ENCODE assay signal across 8 cellular contexts in the genomic region with DNA sequence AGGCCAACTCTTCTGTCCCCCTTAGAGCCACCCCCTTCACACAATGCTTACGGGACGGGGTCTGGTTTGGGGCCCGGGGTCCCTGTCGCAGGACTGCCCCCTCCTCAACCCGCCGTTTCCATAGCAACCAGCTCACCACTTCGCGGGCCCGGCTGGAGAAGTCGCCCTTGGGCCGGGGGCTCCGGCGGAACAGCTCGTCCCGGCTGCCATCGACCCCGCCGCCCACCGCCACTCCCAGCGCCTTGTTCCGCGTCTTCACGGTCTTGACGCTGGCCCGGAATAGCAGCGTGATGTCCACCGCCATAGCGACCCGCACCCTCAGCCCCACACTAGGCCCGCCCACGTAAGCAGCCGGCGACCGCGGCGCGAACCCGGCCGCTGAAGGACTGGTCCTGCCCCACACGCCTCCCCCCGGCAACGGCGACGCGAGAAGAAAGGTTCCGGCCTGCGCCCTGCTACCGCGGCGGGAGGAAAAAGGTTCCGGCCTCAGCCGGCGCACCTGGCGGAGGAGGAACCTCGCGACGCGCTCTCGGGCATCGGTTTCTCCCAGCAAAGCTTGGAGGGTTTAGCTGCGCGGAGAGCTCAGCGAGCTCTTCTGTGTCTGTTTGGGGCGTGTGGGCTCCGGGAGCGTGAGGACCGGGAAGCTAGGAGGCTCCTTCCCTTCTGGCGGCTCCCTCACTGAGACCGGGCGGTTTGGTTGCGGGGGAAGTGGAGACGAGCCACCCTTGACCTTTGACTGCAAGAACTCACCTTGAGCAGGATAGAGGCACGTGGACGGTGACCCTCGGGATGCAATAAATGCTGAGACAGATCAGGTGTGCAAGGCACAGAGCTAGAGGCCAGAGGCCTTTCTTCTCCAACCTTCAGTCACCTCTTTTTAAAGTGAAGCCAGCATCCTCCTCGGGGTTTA. TPM values are rescaled to one million over a fixed set of nuclear protein-coding genes. Genes with fewer than 3 reads are reported as not detected.
DNase-seq lines count a peak whose midpoint lies in the region; ATAC-seq and TF ChIP-seq lines count a peak whose summit lies in the region.

Gene STX18 (minus strand): TSS at position 388 of the 910 bp plus-strand sequence. CDS start 84 bp downstream, at position 304.

- no peak for TF ChIP-seq CTCF in Panc1 (IDR thresholded peaks at IDR 0.05)
- peak in 3 of 6 experiments; percentile 3 to 36 (median 14) for TF ChIP-seq CTCF in esophagus squamous epithelium (IDR thresholded peaks at IDR 0.05)

- peaks cover 0 to 2% of the 10 kb centered on the region in 2 donors for H3K36me3 Mint-ChIP-seq in activated T-cell treated with anti-CD3 and anti-CD28 coated beads, Interleukin-2, amount 50 U/mL, for 72 hours (ENCODE audit: insufficient read depth in 2 of 2)
- H3K36me3 Mint-ChIP-seq in stimulated activated effector memory CD8-positive, alpha-beta T cell treated with anti-CD3 and anti-CD28 coated beads, Interleukin-12 subunit alpha, Interleukin-12 subunit beta, amount 100 ng/mL, for 72 hours, result peaks cover 15% of the 10 kb centered on the region

- POLR2A ChIA-PET in Panc1 (lab: Charles Lee), result interaction anchor here (0.6 kb wide), 1 partner anchor 847 kb away, joined by 3 read pairs; no protein-coding TSS in a partner anchor

- H3K4me1 Mint-ChIP-seq in activated T-cell treated with anti-CD3 and anti-CD28 coated beads, Interleukin-2, amount 50 U/mL, for 72 hours (ENCODE audit: low read depth), result peaks cover 59% of the 10 kb centered on the region
- peaks cover 59% of the 10 kb centered on the region for H3K4me1 Mint-ChIP-seq in stimulated activated effector memory CD8-positive, alpha-beta T cell treated with anti-CD3 and anti-CD28 coated beads, Interleukin-12 subunit alpha, Interleukin-12 subunit beta, amount 100 ng/mL, for 72 hours

- H3K27me3 ChIP-seq in Panc1 (ENCODE audit: control insufficient read depth, insufficient read depth, low read length), result no peaks in the 10 kb centered on the region
- H3K27me3 ChIP-seq in esophagus squamous epithelium, result no peaks in the 10 kb centered on the region

- peak within 1 kb of the TSS; percentile 93 to 94 for H3K4me3 Mint-ChIP-seq in activated T-cell treated with anti-CD3 and anti-CD28 coated beads, Interleukin-2, amount 50 U/mL, for 72 hours
- H3K4me3 Mint-ChIP-seq in stimulated activated effector memory CD8-positive, alpha-beta T cell treated with anti-CD3 and anti-CD28 coated beads, Interleukin-12 subunit alpha, Interleukin-12 subunit beta, amount 100 ng/mL, for 72 hours, result peak within 1 kb of the TSS; percentile 98

- WGBS in esophagus squamous epithelium, 2 donors, result 0% methylated on average over 11 to 15 of the region's 76 CpGs

- TSS peak; percentile 78 for BruUV-seq in Panc1 (replicated peaks; lab: Mats Ljungman, UMichigan)

- H3K27me3 Mint-ChIP-seq in activated T-cell treated with anti-CD3 and anti-CD28 coated beads, Interleukin-2, amount 50 U/mL, for 72 hours (ENCODE audit: low read depth), result no peaks in the 10 kb centered on the region

- H3K9me3 ChIP-seq in Panc1 (ENCODE audit: control insufficient read depth, insufficient read depth, low read depth, low read length) (no peaks in the 10 kb centered on the region), esophagus squamous epithelium (no peaks in the 10 kb centered on the region)

- H3K27ac ChIP-seq in Panc1 (ENCODE audit: low read length), result peak within 1 kb of the TSS; percentile 85
- H3K27ac ChIP-seq in esophagus squamous epithelium, result peak within 1 kb of the TSS; percentile 90 to 97 (median 94)

- in situ Hi-C loops in Panc1 (cut with HindIII; ENCODE audit: low pct_unique_long_range_greater_than_20kb, low sequenced_read_pairs), result no loop called here

- intact Hi-C loops in Panc1 (cut with micrococcal nuclease; ENCODE audit: unreplicated experiment) (no loop called here), esophagus squamous epithelium (cut with DNase I) (no loop called here)

- TF ChIP-seq POLR2A in esophagus squamous epithelium (IDR thresholded peaks at IDR 0.05), result peak in 3 of 4 donors; percentile 61 to 82 (median 74)

- CTCF ChIA-PET in Panc1 (lab: Charles Lee), result interaction anchor here (0.5 kb wide), 1 partner anchor 34 kb away, joined by 6 read pairs; no protein-coding TSS in a partner anchor

- H3K4me1 ChIP-seq in Panc1 (ENCODE audit: control insufficient read depth, insufficient read depth, low read length) (peaks cover 17% of the 10 kb centered on the region), esophagus squamous epithelium (peaks cover 3 to 47% (median 23%) of the 10 kb centered on the region in 3 donors)

- peak within 1 kb of the TSS; percentile 94 for H3K4me3 ChIP-seq in Jurkat, Clone E6-1 (ENCODE audit: low read length)
- H3K4me3 ChIP-seq in Panc1 (ENCODE audit: low read depth in 2 of 2, low read length in 2 of 2) (peak within 1 kb of the TSS; percentile 64 to 72), esophagus squamous epithelium (peak within 1 kb of the TSS; percentile 76 to 100 (median 96))

- peak within 1 kb of the TSS; percentile 96 for H3K27ac Mint-ChIP-seq in activated T-cell treated with anti-CD3 and anti-CD28 coated beads, Interleukin-2, amount 50 U/mL, for 72 hours
- peak within 1 kb of the TSS; percentile 97 for H3K27ac Mint-ChIP-seq in stimulated activated effector memory CD8-positive, alpha-beta T cell treated with anti-CD3 and anti-CD28 coated beads, Interleukin-12 subunit alpha, Interleukin-12 subunit beta, amount 100 ng/mL, for 72 hours

- ATAC-seq in GM21619 (IDR thresholded peaks at IDR 0.05; ENCODE audit: unreplicated experiment), result peak; percentile 81
- ATAC-seq in Panc1, result peak; percentile 99
- peak; percentile 96 for ATAC-seq in activated T-cell treated with anti-CD3 and anti-CD28 coated beads, Interleukin-2, amount 50 U/mL, for 72 hours (replicated peaks in 1 of 2)
- ATAC-seq in stimulated activated effector memory CD8-positive, alpha-beta T cell treated with anti-CD3 and anti-CD28 coated beads, Interleukin-12 subunit alpha, Interleukin-12 subunit beta, amount 100 ng/mL, for 72 hours, result peak; percentile 98

- H3K9me3 Mint-ChIP-seq in activated T-cell treated with anti-CD3 and anti-CD28 coated beads, Interleukin-2, amount 50 U/mL, for 72 hours, result no peaks in the 10 kb centered on the region
- H3K9me3 Mint-ChIP-seq in stimulated activated effector memory CD8-positive, alpha-beta T cell treated with anti-CD3 and anti-CD28 coated beads, Interleukin-12 subunit alpha, Interleukin-12 subunit beta, amount 100 ng/mL, for 72 hours, result no peaks in the 10 kb centered on the region

- DNase-seq in DMS79 (lab: John Stamatoyannopoulos, UW), result peak; percentile 9
- DNase-seq in Jurkat, Clone E6-1 (ENCODE audit: low read depth, low spot score), result peak; percentile 85
- no peak for DNase-seq in Panc1 (ENCODE audit: low read depth, low spot score)
- peak; percentile 91 to 94 for DNase-seq in activated T-cell treated with anti-CD3 and anti-CD28 coated beads, Interleukin-2, amount 50 U/mL, for 72 hours
- DNase-seq in esophagus squamous epithelium (lab: John Stamatoyannopoulos, UW), result peak; percentile 22
- DNase-seq in myocyte (ENCODE audit: low read depth), result peak; percentile 86
- peak; percentile 95 to 97 for DNase-seq in stimulated activated effector memory CD8-positive, alpha-beta T cell treated with anti-CD3 and anti-CD28 coated beads, Interleukin-12 subunit alpha, Interleukin-12 subunit beta, amount 100 ng/mL, for 72 hours (ENCODE audit: low spot score in 2 of 2)

- no peaks in the 10 kb centered on the region; the same call in 1 of the 2 replicates for H3K36me3 ChIP-seq in Panc1 (ENCODE audit: control insufficient read depth, insufficient read depth, low read length)
- H3K36me3 ChIP-seq in esophagus squamous epithelium, result peaks cover 0 to 16% (median 0%) of the 10 kb centered on the region in 3 donors

RNA-seq across cellular contexts. Expression of gene STX18, which starts in this region (rescaled TPM):
- polyA plus RNA-seq in Jurkat, Clone E6-1 (2012; ENCODE audit: insufficient read depth, insufficient read length), result 50.4 TPM
- total RNA-seq in Panc1 (2021; ENCODE audit: unreplicated experiment) (15.0 TPM), esophagus squamous epithelium (10 to 100 TPM; 10.5 to 27.8 (median 19.3) TPM), myocyte (24.3 and 29.4 TPM in 2 replicates)
- 10.8 TPM for polyA plus RNA-seq in Panc1 (2012; ENCODE audit: insufficient read length)
- 10 to 100 TPM; 22.3 to 24.0 TPM for total RNA-seq in activated T-cell treated with anti-CD3 and anti-CD28 coated beads, Interleukin-2, amount 50 U/mL, for 72 hours
- polyA plus RNA-seq in myocyte (2012), result 21.2 TPM
